ENCODE assay signal across 20 cellular contexts in the genomic region with DNA sequence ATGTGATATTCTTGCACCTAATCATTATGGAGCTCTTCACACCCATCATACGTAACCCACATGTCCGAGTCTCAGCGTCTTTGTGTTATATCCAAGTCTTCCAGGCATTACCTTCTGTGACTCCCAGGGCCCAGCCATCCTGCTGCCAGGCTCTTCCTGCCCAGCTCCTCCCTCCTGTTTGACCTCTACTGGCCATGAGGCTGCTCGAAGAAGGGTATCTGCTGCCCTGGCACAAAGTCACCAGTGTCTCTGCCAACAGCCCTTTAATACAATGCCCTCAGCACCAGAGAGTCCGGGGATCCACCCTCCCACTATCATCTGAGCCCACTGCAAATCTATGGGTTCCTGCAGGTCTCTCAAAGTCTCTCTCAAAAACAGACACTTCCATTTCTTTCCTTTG.
DNase-seq lines count a peak whose midpoint lies in the region; ATAC-seq and TF ChIP-seq lines count a peak whose summit lies in the region.
"Had no signal": no experiment of that assay in that cellular context is flagged by ENCODE, and none has a peak within 500 bp of the region (broad histone marks: within the 10 kb centered on the region; RNA-seq: fewer than 3 reads in every experiment).

No MANE protein-coding gene starts in this region.

- H3K36me3 ChIP-seq in GM23338 (ENCODE audit: insufficient read depth) (no peaks in the 10 kb centered on the region), heart left ventricle (no peaks in the 10 kb centered on the region)
- H3K36me3 ChIP-seq: BE2C had no signal

- no peak for TF ChIP-seq POLR2A in heart left ventricle (IDR thresholded peaks at IDR 0.05)

- H3K9me3 Mint-ChIP-seq in GM23338, result no peaks in the 10 kb centered on the region; the same call in 2 of the 3 replicates
- H3K9me3 Mint-ChIP-seq: CD4-positive, alpha-beta T cell had no signal

- H3K79me2 ChIP-seq in GM23338 (replicated peaks; ENCODE audit: insufficient read depth), result no peaks in the 10 kb centered on the region

- TF ChIP-seq CTCF in GM23338 (conservative IDR thresholded peaks at IDR 0.05; ENCODE audit: low read depth in 2 of 2), result no peak
- TF ChIP-seq CTCF in heart left ventricle (IDR thresholded peaks at IDR 0.05), result no peak

- H3K27ac Mint-ChIP-seq in GM23338, result no peak overlapping the region
- H3K27ac Mint-ChIP-seq: CD4-positive, alpha-beta T cell; HFFc6 had no signal

- peaks cover 18% of the 10 kb centered on the region for H3K4me1 ChIP-seq in GM23338 (ENCODE audit: insufficient read depth)
- H3K4me1 ChIP-seq in heart left ventricle, result no peaks in the 10 kb centered on the region
- H3K4me1 ChIP-seq: Caco-2 had no signal

- H4K20me1 ChIP-seq in GM23338 (replicated peaks; ENCODE audit: insufficient read depth), result no peaks in the 10 kb centered on the region

- no peak overlapping the region for H3K4me3 Mint-ChIP-seq in GM23338
- H3K4me3 Mint-ChIP-seq: CD4-positive, alpha-beta T cell; HFFc6 had no signal

- DNase-seq in G401 (ENCODE audit: low spot score) (peak; percentile 63), GM23338 (ENCODE audit: low spot score) (no peak), heart left ventricle (peak in 4 of 5 donors; percentile 44 to 70 (median 52)), left ventricle myocardium superior (peak; percentile 57), NCI-H69 (lab: John Stamatoyannopoulos, UW) (no peak), DMS79 treated with DMSO at 0.1 percent for 48 hours (lab: John Stamatoyannopoulos, UW) (no peak), DMS53 treated with DMSO at 0.1 percent for 48 hours (lab: John Stamatoyannopoulos, UW; ENCODE audit: unreplicated experiment) (no peak)
- DNase-seq: ACHN; BE2C; Caco-2; CD4-positive, alpha-beta T cell; DMS79; GM23248; H7; HFFc6; IMR-90 had no signal

- H3K27me3 Mint-ChIP-seq in GM23338 (ENCODE audit: insufficient read depth, low read depth, poor library complexity), result peaks cover 6% of the 10 kb centered on the region

- no peaks in the 10 kb centered on the region for H3K9me2 ChIP-seq in GM23338 (ENCODE audit: insufficient read depth)

- H3F3A ChIP-seq in GM23338 (replicated peaks; ENCODE audit: low read depth), result no peaks in the 10 kb centered on the region

- no peaks in the 10 kb centered on the region for H3K9me3 ChIP-seq in heart left ventricle
- H3K9me3 ChIP-seq: BE2C, Caco-2 had no signal

- peak overlapping the region; percentile 79; the same call in 1 of the 2 replicates for H2AFZ ChIP-seq in GM23338
- H2AFZ ChIP-seq: GM23248 had no signal

- H3K4me3 ChIP-seq in GM23338 (no peak overlapping the region), heart left ventricle (no peak overlapping the region)
- H3K4me3 ChIP-seq: GM12878, GM23248, K562 had no signal

- intact Hi-C loops in heart left ventricle (cut with DNase I) (loop anchor here in 1 of 10 donors (5.0 kb wide), 1 partner anchor 65 kb away; a partner anchor contains a TSS), left ventricle myocardium superior (cut with micrococcal nuclease) (no loop called here)

- H3K4me2 ChIP-seq in GM23338, result no peak overlapping the region

- H3K4me1 Mint-ChIP-seq in GM23338, result peaks cover 23% of the 10 kb centered on the region

- no peak for ATAC-seq in GM23338
- ATAC-seq in heart left ventricle, result peak; percentile 87 to 96 (median 92)
- ATAC-seq in left ventricle myocardium superior, result peak; percentile 99
- ATAC-seq in GM19467 (IDR thresholded peaks at IDR 0.05; ENCODE audit: unreplicated experiment), result no peak
- ATAC-seq: GM12878, HCT116, K562 had no signal

- 43 to 71% (median 64%) methylated on average over 5 of the region's 5 CpGs for WGBS in heart left ventricle, 4 donors

- H3K27ac ChIP-seq in GM23338 (ENCODE audit: low read depth), result no peak overlapping the region
- H3K27ac ChIP-seq in heart left ventricle, result no peak overlapping the region
- H3K27ac ChIP-seq: GM23248 had no signal

- in situ Hi-C loops in G401 (cut with HindIII; ENCODE audit: low sequenced_read_pairs), result no loop called here

- H3K27me3 ChIP-seq in GM23338 (ENCODE audit: insufficient read depth) (no peaks in the 10 kb centered on the region), heart left ventricle (no peaks in the 10 kb centered on the region)
- H3K27me3 ChIP-seq: BE2C had no signal

- H3K36me3 Mint-ChIP-seq in GM23338 (ENCODE audit: low read depth), result no peaks in the 10 kb centered on the region

TF ChIP-seq in GM23338, 12 proteins besides CTCF, POLR2A, EP300 and RAD21:
- TF ChIP-seq CREB1 (CRISPR knock-in tag; IDR thresholded peaks at IDR 0.05; ENCODE audit: low read depth), result no peak
- TF ChIP-seq NANOG (IDR thresholded peaks at IDR 0.05; ENCODE audit: borderline replicate concordance), result no peak
- TF ChIP-seq ZNF114 (CRISPR knock-in tag; IDR thresholded peaks at IDR 0.05), result no peak
- no peak for TF ChIP-seq EZH2 (IDR thresholded peaks at IDR 0.05; ENCODE audit: low read depth, unreplicated experiment)
- TF ChIP-seq JUNB (IDR thresholded peaks at IDR 0.05; ENCODE audit: unreplicated experiment), result no peak
- TF ChIP-seq POLR2AphosphoS5 (IDR thresholded peaks at IDR 0.05; ENCODE audit: low read depth), result no peak
- TF ChIP-seq, protein P1, sequence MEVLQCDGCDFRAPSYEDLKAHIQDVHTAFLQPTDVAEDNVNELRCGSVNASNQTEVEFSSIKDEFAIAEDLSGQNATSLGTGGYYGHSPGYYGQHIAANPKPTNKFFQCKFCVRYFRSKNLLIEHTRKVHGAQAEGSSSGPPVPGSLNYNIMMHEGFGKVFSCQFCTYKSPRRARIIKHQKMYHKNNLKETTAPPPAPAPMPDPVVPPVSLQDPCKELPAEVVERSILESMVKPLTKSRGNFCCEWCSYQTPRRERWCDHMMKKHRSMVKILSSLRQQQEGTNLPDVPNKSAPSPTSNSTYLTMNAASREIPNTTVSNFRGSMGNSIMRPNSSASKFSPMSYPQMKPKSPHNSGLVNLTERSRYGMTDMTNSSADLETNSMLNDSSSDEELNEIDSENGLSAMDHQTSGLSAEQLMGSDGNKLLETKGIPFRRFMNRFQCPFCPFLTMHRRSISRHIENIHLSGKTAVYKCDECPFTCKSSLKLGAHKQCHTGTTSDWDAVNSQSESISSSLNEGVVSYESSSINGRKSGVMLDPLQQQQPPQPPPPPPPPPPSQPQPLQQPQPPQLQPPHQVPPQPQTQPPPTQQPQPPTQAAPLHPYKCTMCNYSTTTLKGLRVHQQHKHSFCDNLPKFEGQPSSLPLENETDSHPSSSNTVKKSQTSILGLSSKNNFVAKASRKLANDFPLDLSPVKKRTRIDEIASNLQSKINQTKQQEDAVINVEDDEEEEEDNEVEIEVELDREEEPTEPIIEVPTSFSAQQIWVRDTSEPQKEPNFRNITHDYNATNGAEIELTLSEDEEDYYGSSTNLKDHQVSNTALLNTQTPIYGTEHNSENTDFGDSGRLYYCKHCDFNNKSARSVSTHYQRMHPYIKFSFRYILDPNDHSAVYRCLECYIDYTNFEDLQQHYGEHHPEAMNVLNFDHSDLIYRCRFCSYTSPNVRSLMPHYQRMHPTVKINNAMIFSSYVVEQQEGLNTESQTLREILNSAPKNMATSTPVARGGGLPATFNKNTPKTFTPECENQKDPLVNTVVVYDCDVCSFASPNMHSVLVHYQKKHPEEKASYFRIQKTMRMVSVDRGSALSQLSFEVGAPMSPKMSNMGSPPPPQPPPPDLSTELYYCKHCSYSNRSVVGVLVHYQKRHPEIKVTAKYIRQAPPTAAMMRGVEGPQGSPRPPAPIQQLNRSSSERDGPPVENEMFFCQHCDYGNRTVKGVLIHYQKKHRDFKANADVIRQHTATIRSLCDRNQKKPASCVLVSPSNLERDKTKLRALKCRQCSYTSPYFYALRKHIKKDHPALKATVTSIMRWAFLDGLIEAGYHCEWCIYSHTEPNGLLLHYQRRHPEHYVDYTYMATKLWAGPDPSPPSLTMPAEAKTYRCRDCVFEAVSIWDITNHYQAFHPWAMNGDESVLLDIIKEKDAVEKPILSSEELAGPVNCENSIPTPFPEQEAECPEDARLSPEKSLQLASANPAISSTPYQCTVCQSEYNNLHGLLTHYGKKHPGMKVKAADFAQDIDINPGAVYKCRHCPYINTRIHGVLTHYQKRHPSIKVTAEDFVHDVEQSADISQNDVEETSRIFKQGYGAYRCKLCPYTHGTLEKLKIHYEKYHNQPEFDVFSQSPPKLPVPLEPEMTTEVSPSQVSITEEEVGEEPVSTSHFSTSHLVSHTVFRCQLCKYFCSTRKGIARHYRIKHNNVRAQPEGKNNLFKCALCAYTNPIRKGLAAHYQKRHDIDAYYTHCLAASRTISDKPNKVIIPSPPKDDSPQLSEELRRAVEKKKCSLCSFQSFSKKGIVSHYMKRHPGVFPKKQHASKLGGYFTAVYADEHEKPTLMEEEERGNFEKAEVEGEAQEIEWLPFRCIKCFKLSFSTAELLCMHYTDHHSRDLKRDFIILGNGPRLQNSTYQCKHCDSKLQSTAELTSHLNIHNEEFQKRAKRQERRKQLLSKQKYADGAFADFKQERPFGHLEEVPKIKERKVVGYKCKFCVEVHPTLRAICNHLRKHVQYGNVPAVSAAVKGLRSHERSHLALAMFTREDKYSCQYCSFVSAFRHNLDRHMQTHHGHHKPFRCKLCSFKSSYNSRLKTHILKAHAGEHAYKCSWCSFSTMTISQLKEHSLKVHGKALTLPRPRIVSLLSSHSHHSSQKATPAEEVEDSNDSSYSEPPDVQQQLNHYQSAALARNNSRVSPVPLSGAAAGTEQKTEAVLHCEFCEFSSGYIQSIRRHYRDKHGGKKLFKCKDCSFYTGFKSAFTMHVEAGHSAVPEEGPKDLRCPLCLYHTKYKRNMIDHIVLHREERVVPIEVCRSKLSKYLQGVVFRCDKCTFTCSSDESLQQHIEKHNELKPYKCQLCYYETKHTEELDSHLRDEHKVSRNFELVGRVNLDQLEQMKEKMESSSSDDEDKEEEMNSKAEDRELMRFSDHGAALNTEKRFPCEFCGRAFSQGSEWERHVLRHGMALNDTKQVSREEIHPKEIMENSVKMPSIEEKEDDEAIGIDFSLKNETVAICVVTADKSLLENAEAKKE (CRISPR knock-in tag; IDR thresholded peaks at IDR 0.05), result no peak
- no peak for TF ChIP-seq EZH2phosphoT487 (IDR thresholded peaks at IDR 0.05; ENCODE audit: unreplicated experiment)
- no peak for TF ChIP-seq ZNF331 (CRISPR knock-in tag; IDR thresholded peaks at IDR 0.05; ENCODE audit: low read depth)
- TF ChIP-seq STAT1 (IDR thresholded peaks at IDR 0.05; ENCODE audit: unreplicated experiment), result no peak

Comparison
In these comparisons a context has a peak if more than half of its experiments do, and no peak if none do; other contexts are left out.
1. DNase-seq: peak in G401 (single experiment), heart left ventricle (4 of 5) and left ventricle myocardium superior (single experiment); none in GM23338 (single experiment), NCI-H69 (single experiment), DMS79 treated with DMSO at 0.1 percent for 48 hours (single experiment) and DMS53 treated with DMSO at 0.1 percent for 48 hours (single experiment).
2. ATAC-seq: peak in heart left ventricle (4 of 4) and left ventricle myocardium superior (single experiment); none in GM23338 (single experiment) and GM19467 (single experiment).